ENCODE assay signal across 25 cellular contexts in genomic region chr20:34689486-34689885, GRCh38. TPM values are rescaled to one million over a fixed set of nuclear protein-coding genes. Genes with fewer than 3 reads are reported as not detected.
DNase-seq lines count a peak whose midpoint lies in the region; ATAC-seq and TF ChIP-seq lines count a peak whose summit lies in the region.
"Had no signal": no experiment of that assay in that cellular context is flagged by ENCODE, and none has a peak within 500 bp of the region (broad histone marks: within the 10 kb centered on the region; RNA-seq: fewer than 3 reads in every experiment).

No MANE protein-coding gene starts in this region.

- TF ChIP-seq CTCF in GM23338 (conservative IDR thresholded peaks at IDR 0.05; ENCODE audit: low read depth in 2 of 2) (no peak), PC-3 (conservative IDR thresholded peaks at IDR 0.05; ENCODE audit: low read depth, low read length) (no peak), parathyroid adenoma (IDR thresholded peaks at IDR 0.05) (no peak), coronary artery (IDR thresholded peaks at IDR 0.05) (no peak)

- H3K4me1 ChIP-seq in GM23338 (ENCODE audit: insufficient read depth) (no peaks in the 10 kb centered on the region), PC-3 (ENCODE audit: insufficient read depth, low read length) (peaks cover 8% of the 10 kb centered on the region; the same call in 1 of the 2 replicates), parathyroid adenoma (no peaks in the 10 kb centered on the region)
- H3K4me1 ChIP-seq: BE2C, body of pancreas, gastroesophageal sphincter, Peyer's patch, prostate gland, stomach had no signal

- H2AFZ ChIP-seq in GM23338 (0 out of 2 replicates have a peak overlapping the region, but pooled peaks have one; percentile 28), PC-3 (ENCODE audit: low read length) (no peak overlapping the region), parathyroid adenoma (peak overlapping the region; percentile 29)

- H3K79me2 ChIP-seq in GM23338 (replicated peaks; ENCODE audit: insufficient read depth) (no peaks in the 10 kb centered on the region), PC-3 (ENCODE audit: low read length) (no peaks in the 10 kb centered on the region), parathyroid adenoma (no peaks in the 10 kb centered on the region)

- POLR2A ChIA-PET in PC-3 (lab: Charles Lee; ENCODE audit: unreplicated experiment) = no interaction called here
- POLR2A ChIA-PET in activated CD4-positive, alpha-beta T cell treated with anti-CD3 and anti-CD28 coated beads, Interleukin-2, amount 10 ng/mL, durations not matched to agents 7 days and 5 days (lab: Charles Lee) = no interaction called here

- H3K27me3 ChIP-seq in GM23338 (ENCODE audit: insufficient read depth) (no peaks in the 10 kb centered on the region), PC-3 (ENCODE audit: low read length) (no peaks in the 10 kb centered on the region), parathyroid adenoma (ENCODE audit: control insufficient read depth, insufficient read depth, low read length) (no peaks in the 10 kb centered on the region)
- H3K27me3 ChIP-seq: BE2C, body of pancreas, gastroesophageal sphincter, Peyer's patch, stomach, upper lobe of left lung had no signal

- intact Hi-C loops in PC-3 (cut with micrococcal nuclease) = no loop called here

- H3K36me3 Mint-ChIP-seq in GM23338 (ENCODE audit: low read depth) = no peaks in the 10 kb centered on the region
- H3K36me3 Mint-ChIP-seq in activated CD4-positive, alpha-beta T cell treated with anti-CD3 and anti-CD28 coated beads, Interleukin-2, amount 10 ng/mL, durations not matched to agents 7 days and 5 days (ENCODE audit: low read depth) = no peaks in the 10 kb centered on the region
- H3K36me3 Mint-ChIP-seq: activated naive CD8-positive, alpha-beta T cell treated with anti-CD3 and anti-CD28 coated beads, Interleukin-2, amount 10 ng/mL, durations not matched to agents 7 days and 5 days had no signal

- H3K4me3 Mint-ChIP-seq in GM23338 = no peak overlapping the region
- no peak overlapping the region for H3K4me3 Mint-ChIP-seq in activated CD4-positive, alpha-beta T cell treated with anti-CD3 and anti-CD28 coated beads, Interleukin-2, amount 10 ng/mL, durations not matched to agents 7 days and 5 days
- H3K4me3 Mint-ChIP-seq: activated naive CD8-positive, alpha-beta T cell treated with anti-CD3 and anti-CD28 coated beads, Interleukin-2, amount 10 ng/mL, durations not matched to agents 7 days and 5 days; activated T-cell treated with anti-CD3 and anti-CD28 coated beads, Interleukin-2, amount 50 U/mL, for 72 hours; nephron progenitor cell had no signal

- peaks cover 7% of the 10 kb centered on the region for H3K27me3 Mint-ChIP-seq in GM23338 (ENCODE audit: insufficient read depth, low read depth, poor library complexity)
- no peaks in the 10 kb centered on the region for H3K27me3 Mint-ChIP-seq in activated CD4-positive, alpha-beta T cell treated with anti-CD3 and anti-CD28 coated beads, Interleukin-2, amount 10 ng/mL, durations not matched to agents 7 days and 5 days

- H3K4me2 ChIP-seq in GM23338 = no peak overlapping the region
- H3K4me2 ChIP-seq in PC-3 (ENCODE audit: low read length) = no peak overlapping the region
- H3K4me2 ChIP-seq in parathyroid adenoma (ENCODE audit: low read length) = no peak overlapping the region
- H3K4me2 ChIP-seq: smooth muscle cell had no signal

- DNase-seq in GM23338 (ENCODE audit: low spot score) (no peak), PC-3 (peak; percentile 70), coronary artery (ENCODE audit: low spot score) (no peak), NCI-H1105 (lab: John Stamatoyannopoulos, UW) (no peak)
- DNase-seq in activated CD4-positive, alpha-beta T cell treated with anti-CD3 and anti-CD28 coated beads, Interleukin-2, amount 10 ng/mL, durations not matched to agents 7 days and 5 days = no peak
- DNase-seq: activated CD4-positive, alpha-beta T cell treated with anti-CD3 and anti-CD28 coated beads for 1 hour; activated naive CD8-positive, alpha-beta T cell treated with anti-CD3 and anti-CD28 coated beads, Interleukin-2, amount 10 ng/mL, durations not matched to agents 7 days and 5 days; activated T-cell treated with anti-CD3 and anti-CD28 coated beads, Interleukin-2, amount 50 U/mL, for 72 hours; BE2C; body of pancreas; KG1; NCI-H526; nephron progenitor cell; Peyer's patch; stimulated activated CD4-positive, alpha-beta T cell treated with anti-CD3 and anti-CD28 coated beads, Interleukin-4, amount 100 ng/mL, for 24 hours; stomach; upper lobe of left lung had no signal

- H3K27ac ChIP-seq in GM23338 (ENCODE audit: low read depth) (no peak overlapping the region), PC-3 (ENCODE audit: low read length) (no peak overlapping the region), parathyroid adenoma (no peak overlapping the region), coronary artery (no peak overlapping the region)
- H3K27ac ChIP-seq: body of pancreas, epithelial cell of prostate, gastroesophageal sphincter, HL-60, prostate gland, SK-N-MC, stomach had no signal

- no peaks in the 10 kb centered on the region for H3K4me1 Mint-ChIP-seq in GM23338
- no peaks in the 10 kb centered on the region for H3K4me1 Mint-ChIP-seq in activated CD4-positive, alpha-beta T cell treated with anti-CD3 and anti-CD28 coated beads, Interleukin-2, amount 10 ng/mL, durations not matched to agents 7 days and 5 days
- H3K4me1 Mint-ChIP-seq: activated naive CD8-positive, alpha-beta T cell treated with anti-CD3 and anti-CD28 coated beads, Interleukin-2, amount 10 ng/mL, durations not matched to agents 7 days and 5 days; nephron progenitor cell had no signal

- H3K9me2 ChIP-seq in GM23338 (ENCODE audit: insufficient read depth) = no peaks in the 10 kb centered on the region
- H3K9me2 ChIP-seq in PC-3 (replicated peaks; ENCODE audit: low read length) = no peaks in the 10 kb centered on the region

- CTCF ChIA-PET in PC-3 (lab: Charles Lee) = interaction anchor here (1.5 kb wide), 1 partner anchor 110 kb away, joined by 4 read pairs; no protein-coding TSS in a partner anchor
- CTCF ChIA-PET in activated CD4-positive, alpha-beta T cell treated with anti-CD3 and anti-CD28 coated beads, Interleukin-2, amount 10 ng/mL, durations not matched to agents 7 days and 5 days (lab: Charles Lee) = interaction anchor here (1.1 to 3.1 kb wide), 3 partner anchors 10 to 24 kb away, joined by 4 to 10 read pairs (median 4); partner anchors contain the start of gene TP53INP2

- H3K27ac Mint-ChIP-seq in GM23338 = no peak overlapping the region
- H3K27ac Mint-ChIP-seq in activated CD4-positive, alpha-beta T cell treated with anti-CD3 and anti-CD28 coated beads, Interleukin-2, amount 10 ng/mL, durations not matched to agents 7 days and 5 days = no peak overlapping the region
- H3K27ac Mint-ChIP-seq: activated naive CD8-positive, alpha-beta T cell treated with anti-CD3 and anti-CD28 coated beads, Interleukin-2, amount 10 ng/mL, durations not matched to agents 7 days and 5 days; activated T-cell treated with anti-CD3 and anti-CD28 coated beads, Interleukin-2, amount 50 U/mL, for 72 hours; nephron progenitor cell had no signal

- H3F3A ChIP-seq in GM23338 (replicated peaks; ENCODE audit: low read depth) (no peaks in the 10 kb centered on the region), PC-3 (ENCODE audit: low read length, unreplicated experiment) (no peaks in the 10 kb centered on the region)

- H3K9me3 ChIP-seq in PC-3 (ENCODE audit: low read length) (no peaks in the 10 kb centered on the region), parathyroid adenoma (ENCODE audit: control insufficient read depth, low read length) (no peaks in the 10 kb centered on the region)
- H3K9me3 ChIP-seq: BE2C, body of pancreas, gastroesophageal sphincter, Peyer's patch, prostate gland, stomach, upper lobe of left lung had no signal

- H3K36me3 ChIP-seq in GM23338 (ENCODE audit: insufficient read depth) (no peaks in the 10 kb centered on the region), PC-3 (ENCODE audit: low read depth, low read length) (no peaks in the 10 kb centered on the region), parathyroid adenoma (ENCODE audit: control insufficient read depth, insufficient read depth, low read length) (no peaks in the 10 kb centered on the region)
- H3K36me3 ChIP-seq: BE2C, gastroesophageal sphincter, Peyer's patch, prostate gland, stomach, upper lobe of left lung had no signal

- no peak overlapping the region for H3K9ac ChIP-seq in PC-3 (ENCODE audit: low read length)
- no peak overlapping the region for H3K9ac ChIP-seq in parathyroid adenoma

- H4K20me1 ChIP-seq in GM23338 (replicated peaks; ENCODE audit: insufficient read depth) (no peaks in the 10 kb centered on the region), PC-3 (ENCODE audit: low read length) (no peaks in the 10 kb centered on the region)

- no peak overlapping the region for H3K4me3 ChIP-seq in GM23338
- H3K4me3 ChIP-seq in PC-3 (ENCODE audit: low read length) = no peak overlapping the region
- no peak overlapping the region for H3K4me3 ChIP-seq in parathyroid adenoma (ENCODE audit: low read depth, low read length)
- H3K4me3 ChIP-seq in coronary artery = no peak overlapping the region
- H3K4me3 ChIP-seq: body of pancreas, gastroesophageal sphincter, Peyer's patch, prostate gland, SK-N-MC, smooth muscle cell, stomach, upper lobe of left lung had no signal

- no TSS peak for BruUV-seq in PC-3 (replicated peaks; lab: Mats Ljungman, UMichigan)

- ATAC-seq in GM23338 (no peak), PC-3 (peak; percentile 80), esophagus mucosa (peak; percentile 66)
- ATAC-seq: activated T-cell treated with anti-CD3 and anti-CD28 coated beads, Interleukin-2, amount 50 U/mL, for 72 hours; body of pancreas; gastroesophageal sphincter had no signal

- H3K9me3 Mint-ChIP-seq in GM23338 = no peaks in the 10 kb centered on the region
- H3K9me3 Mint-ChIP-seq in activated CD4-positive, alpha-beta T cell treated with anti-CD3 and anti-CD28 coated beads, Interleukin-2, amount 10 ng/mL, durations not matched to agents 7 days and 5 days = no peaks in the 10 kb centered on the region
- H3K9me3 Mint-ChIP-seq: activated naive CD8-positive, alpha-beta T cell treated with anti-CD3 and anti-CD28 coated beads, Interleukin-2, amount 10 ng/mL, durations not matched to agents 7 days and 5 days; activated T-cell treated with anti-CD3 and anti-CD28 coated beads, Interleukin-2, amount 50 U/mL, for 72 hours; nephron progenitor cell had no signal

RNA-seq across cellular contexts. Expression of gene PIGU, which starts 12.6 kb away (rescaled TPM):
- total RNA-seq in GM23338 (2014; rRNA removed; shearing (Covaris generic)) = 28.9 and 31.3 TPM in 2 replicates
- polyA plus RNA-seq in GM23338 (2016; fragmentation: Nextera tagmentation; extraction: Ambion mirVana) = 22.4 and 24.3 TPM in 2 replicates
- total RNA-seq in PC-3 (2014; rRNA removed) (24.5 and 27.9 TPM in 2 replicates), esophagus mucosa (15.5 TPM)
- total RNA-seq in activated CD4-positive, alpha-beta T cell treated with anti-CD3 and anti-CD28 coated beads, Interleukin-2, amount 10 ng/mL, durations not matched to agents 7 days and 5 days = 10 to 100 TPM; 18.7 to 21.6 TPM

RNA-seq across cellular contexts. Expression of gene TP53INP2, which starts 14.7 kb away (rescaled TPM):
- 3.3 and 3.8 TPM in 2 replicates for total RNA-seq in GM23338 (2014; rRNA removed; shearing (Covaris generic))
- polyA plus RNA-seq in GM23338 (2016; fragmentation: Nextera tagmentation; extraction: Ambion mirVana) = 2.4 and 2.7 TPM in 2 replicates
- total RNA-seq in PC-3 (2014; rRNA removed) = 2.1 and 3.3 TPM in 2 replicates
- total RNA-seq in esophagus mucosa = 34.1 TPM
- total RNA-seq in activated CD4-positive, alpha-beta T cell treated with anti-CD3 and anti-CD28 coated beads, Interleukin-2, amount 10 ng/mL, durations not matched to agents 7 days and 5 days = 1 to 10 TPM; 1.3 to 2.6 TPM
